Comparison of ENCODE assay signal across 8 cellular contexts in the genomic region with DNA sequence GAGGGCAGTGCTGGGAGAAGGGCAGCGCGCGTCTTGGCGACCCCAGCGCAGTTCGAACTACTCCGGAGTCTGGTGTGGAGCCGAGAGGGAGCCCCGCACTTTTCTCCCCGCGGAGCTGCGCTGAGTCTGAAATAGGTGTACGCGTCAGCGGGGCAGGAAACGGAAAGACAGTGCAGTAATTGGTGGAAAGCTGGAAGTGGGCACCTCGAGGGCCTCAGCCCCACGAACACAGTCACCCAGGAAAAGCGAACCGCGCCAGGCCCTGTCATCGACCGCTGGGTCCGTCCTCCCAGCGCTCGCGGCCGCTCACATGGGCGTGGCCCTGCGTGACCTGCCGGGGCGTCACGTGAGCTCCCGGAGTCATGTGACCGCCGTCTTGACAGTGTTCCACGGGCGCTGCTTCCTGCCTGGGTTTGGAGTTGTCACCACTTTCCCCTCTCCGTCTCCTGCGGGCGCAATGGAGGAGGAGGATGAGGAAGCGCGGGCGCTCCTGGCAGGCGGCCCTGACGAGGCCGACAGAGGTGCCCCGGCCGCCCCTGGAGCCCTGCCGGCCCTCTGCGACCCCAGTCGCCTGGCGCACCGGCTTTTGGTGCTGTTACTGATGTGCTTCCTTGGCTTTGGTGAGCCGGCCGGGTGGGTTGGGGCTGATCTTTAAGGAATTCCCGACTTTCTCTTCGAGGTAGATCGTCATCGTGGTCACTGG. TPM values are rescaled to one million over a fixed set of nuclear protein-coding genes. Genes with fewer than 3 reads are reported as not detected.
DNase-seq lines count a peak whose midpoint lies in the region; TF ChIP-seq lines count a peak whose summit lies in the region.

A gene with protein sequence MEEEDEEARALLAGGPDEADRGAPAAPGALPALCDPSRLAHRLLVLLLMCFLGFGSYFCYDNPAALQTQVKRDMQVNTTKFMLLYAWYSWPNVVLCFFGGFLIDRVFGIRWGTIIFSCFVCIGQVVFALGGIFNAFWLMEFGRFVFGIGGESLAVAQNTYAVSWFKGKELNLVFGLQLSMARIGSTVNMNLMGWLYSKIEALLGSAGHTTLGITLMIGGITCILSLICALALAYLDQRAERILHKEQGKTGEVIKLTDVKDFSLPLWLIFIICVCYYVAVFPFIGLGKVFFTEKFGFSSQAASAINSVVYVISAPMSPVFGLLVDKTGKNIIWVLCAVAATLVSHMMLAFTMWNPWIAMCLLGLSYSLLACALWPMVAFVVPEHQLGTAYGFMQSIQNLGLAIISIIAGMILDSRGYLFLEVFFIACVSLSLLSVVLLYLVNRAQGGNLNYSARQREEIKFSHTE (plus strand): TSS at position 359 of the 703 bp plus-strand sequence. CDS start 99 bp downstream, at position 458.

- H3F3A ChIP-seq in MM.1S (ENCODE audit: insufficient read depth, low read length) = 0 out of 2 replicates have a peak, but pooled peaks cover 4% of the 10 kb centered on the region

- H3K27ac ChIP-seq in MM.1S (ENCODE audit: low read length) = peak within 1 kb of the TSS; percentile 10; the same call in 1 of the 2 replicates

- H3K4me2 ChIP-seq in MM.1S (ENCODE audit: low read depth, low read length) = peak within 1 kb of the TSS; percentile 88

- DNase-seq in HAP-1 (ENCODE audit: low spot score in 2 of 2) = peak; percentile 85 to 92
- DNase-seq in MM.1S = peak; percentile 95
- DNase-seq in SHP77 treated with DMSO at 0.1 percent for 48 hours (lab: John Stamatoyannopoulos, UW) = peak; percentile 69
- peak; percentile 96 for DNase-seq in activated effector memory CD4-positive, alpha-beta T cell treated with anti-CD3 and anti-CD28 coated beads, Interleukin-2, amount 50 U/mL, for 16 hours
- DNase-seq in fibroblast of the aortic adventitia (ENCODE audit: low read depth) = peak; percentile 91

- H3K27me3 ChIP-seq in HAP-1 (ENCODE audit: low read depth) = no peaks in the 10 kb centered on the region
- no peaks in the 10 kb centered on the region for H3K27me3 ChIP-seq in MM.1S (replicated peaks; ENCODE audit: insufficient read depth, low read length)

- H3K4me3 ChIP-seq in HAP-1 (peak within 1 kb of the TSS; percentile 74), MM.1S (ENCODE audit: low read length) (peak within 1 kb of the TSS; percentile 80), fibroblast of the aortic adventitia (ENCODE audit: low read depth, low read length) (peak within 1 kb of the TSS; percentile 89)

- H3K9ac ChIP-seq in ES-I3 (ENCODE audit: low read depth, low read length) = peak within 1 kb of the TSS; percentile 88
- peak within 1 kb of the TSS; percentile 72 for H3K9ac ChIP-seq in MM.1S (ENCODE audit: low read length)

- TF ChIP-seq CTCF in MM.1S (IDR thresholded peaks at IDR 0.05; ENCODE audit: low read length) (no peak), fibroblast of the aortic adventitia (IDR thresholded peaks at IDR 0.05; ENCODE audit: insufficient read depth, low read length) (no peak), nephron (IDR thresholded peaks at IDR 0.05; ENCODE audit: unreplicated experiment in 3 of 3) (no peak)

- in situ Hi-C loops in HAP-1 (cut with MboI; ENCODE audit: low sequenced_read_pairs) = loop anchor here (25.0 kb wide), 1 partner anchor 1190 kb away; no protein-coding TSS in a partner anchor

- no peaks in the 10 kb centered on the region for H3K9me2 ChIP-seq in MM.1S (replicated peaks; ENCODE audit: insufficient read depth, low read length)

- H3K4me1 Mint-ChIP-seq in nephron = peaks cover 30% of the 10 kb centered on the region
- peaks cover 36% of the 10 kb centered on the region for H3K4me1 Mint-ChIP-seq in stimulated activated naive CD8-positive, alpha-beta T cell treated with anti-CD3 and anti-CD28 coated beads, Interleukin-15, Interleukin-2, amounts not matched to agents 100 ng/mL and 50 ng/mL, for 24 hours (ENCODE audit: low read depth)

- H3K4me1 ChIP-seq in ES-I3 (ENCODE audit: insufficient read depth, low read length) = no peaks in the 10 kb centered on the region
- peaks cover 15% of the 10 kb centered on the region for H3K4me1 ChIP-seq in HAP-1
- H3K4me1 ChIP-seq in MM.1S (ENCODE audit: low read length) = peaks cover 12% of the 10 kb centered on the region; the same call in 1 of the 2 replicates

- H3K36me3 Mint-ChIP-seq in nephron (ENCODE audit: low read depth) = no peaks in the 10 kb centered on the region
- H3K36me3 Mint-ChIP-seq in stimulated activated naive CD8-positive, alpha-beta T cell treated with anti-CD3 and anti-CD28 coated beads, Interleukin-15, Interleukin-2, amounts not matched to agents 100 ng/mL and 50 ng/mL, for 24 hours (ENCODE audit: low read depth) = peaks cover 12% of the 10 kb centered on the region

- H3K4me3 Mint-ChIP-seq in nephron = peak within 1 kb of the TSS; percentile 82 to 93 (median 91)
- H3K4me3 Mint-ChIP-seq in stimulated activated naive CD8-positive, alpha-beta T cell treated with anti-CD3 and anti-CD28 coated beads, Interleukin-15, Interleukin-2, amounts not matched to agents 100 ng/mL and 50 ng/mL, for 24 hours = peak within 1 kb of the TSS; percentile 87

- H3K36me3 ChIP-seq in ES-I3 (ENCODE audit: insufficient read depth, low read length) (no peaks in the 10 kb centered on the region), HAP-1 (replicated peaks) (no peaks in the 10 kb centered on the region), MM.1S (replicated peaks; ENCODE audit: insufficient read depth, low read length) (no peaks in the 10 kb centered on the region)

- no peaks in the 10 kb centered on the region for H4K20me1 ChIP-seq in MM.1S (ENCODE audit: insufficient read depth, low read length)

- H3K27me3 Mint-ChIP-seq in nephron (ENCODE audit: low read depth) = peaks cover 12% of the 10 kb centered on the region
- no peaks in the 10 kb centered on the region for H3K27me3 Mint-ChIP-seq in stimulated activated naive CD8-positive, alpha-beta T cell treated with anti-CD3 and anti-CD28 coated beads, Interleukin-15, Interleukin-2, amounts not matched to agents 100 ng/mL and 50 ng/mL, for 24 hours

- H3K9me3 ChIP-seq in ES-I3 (ENCODE audit: control insufficient read depth, insufficient read depth, low read length) = no peaks in the 10 kb centered on the region
- no peaks in the 10 kb centered on the region for H3K9me3 ChIP-seq in HAP-1
- no peaks in the 10 kb centered on the region for H3K9me3 ChIP-seq in MM.1S (replicated peaks; ENCODE audit: insufficient read depth, low read length)

- peaks cover 37% of the 10 kb centered on the region for H3K79me2 ChIP-seq in MM.1S (ENCODE audit: low read length)

- H3K27ac Mint-ChIP-seq in nephron = peak within 1 kb of the TSS; percentile 69 to 87 (median 78)
- H3K27ac Mint-ChIP-seq in stimulated activated naive CD8-positive, alpha-beta T cell treated with anti-CD3 and anti-CD28 coated beads, Interleukin-15, Interleukin-2, amounts not matched to agents 100 ng/mL and 50 ng/mL, for 24 hours = peak within 1 kb of the TSS; percentile 81

- H3K9me3 Mint-ChIP-seq in nephron = no peaks in the 10 kb centered on the region
- H3K9me3 Mint-ChIP-seq in stimulated activated naive CD8-positive, alpha-beta T cell treated with anti-CD3 and anti-CD28 coated beads, Interleukin-15, Interleukin-2, amounts not matched to agents 100 ng/mL and 50 ng/mL, for 24 hours = no peaks in the 10 kb centered on the region

- peak within 1 kb of the TSS; percentile 84 for H2AFZ ChIP-seq in MM.1S (ENCODE audit: low read length)

RNA-seq across cellular contexts. Expression of the gene that starts here (rescaled TPM):
- total RNA-seq in fibroblast of the aortic adventitia (ENCODE audit: low replicate concordance) = 168 and 223 TPM in 2 replicates

Comparison
In these comparisons a context has a peak if more than half of its experiments do, and no peak if none do; other contexts are left out.
1. Peak in every context shown above with its lines: DNase-seq, H3K4me3 ChIP-seq and H3K27ac ChIP-seq.